ENCODE assay signal across 9 cellular contexts in genomic region chr16:21277927-21278706, GRCh38. TPM values are rescaled to one million over a fixed set of nuclear protein-coding genes. Genes with fewer than 3 reads are reported as not detected.
DNase-seq lines count a peak whose midpoint lies in the region; ATAC-seq and FAIRE-seq lines count a peak whose summit lies in the region.
"Had no signal": no experiment of that assay in that cellular context is flagged by ENCODE, and none has a peak within 500 bp of the region (broad histone marks: within the 10 kb centered on the region; RNA-seq: fewer than 3 reads in every experiment).

Gene CRYM, minus strand, starts transcription at chr16:21278290. Its CDS starts 39 bp downstream, at chr16:21278251.

- H3K4me3 Mint-ChIP-seq in activated T-cell treated with anti-CD3 and anti-CD28 coated beads, Interleukin-2, amount 50 U/mL, for 24 hours, result peak within 1 kb of the TSS; percentile 14

- in situ Hi-C loops in HAP-1 (cut with MboI; ENCODE audit: low sequenced_read_pairs), result loop anchor here (5.0 kb wide), 1 partner anchor 91 kb away; no protein-coding TSS in a partner anchor

- H3K4me3 ChIP-seq in HAP-1, result peak within 1 kb of the TSS; percentile 43

- no peaks in the 10 kb centered on the region for H3K36me3 Mint-ChIP-seq in activated T-cell treated with anti-CD3 and anti-CD28 coated beads, Interleukin-2, amount 50 U/mL, for 24 hours (ENCODE audit: low read depth)

- H3K27me3 ChIP-seq in HAP-1 (ENCODE audit: low read depth), result no peaks in the 10 kb centered on the region

- H3K4me1 Mint-ChIP-seq in activated T-cell treated with anti-CD3 and anti-CD28 coated beads, Interleukin-2, amount 50 U/mL, for 24 hours (ENCODE audit: low read depth), result no peaks in the 10 kb centered on the region

- no peak for FAIRE-seq in frontal cortex (lab: Jason Lieb, UNC)
- FAIRE-seq: TTC549 had no signal

- H3K27ac Mint-ChIP-seq in activated T-cell treated with anti-CD3 and anti-CD28 coated beads, Interleukin-2, amount 50 U/mL, for 24 hours, result no peak within 1 kb of the TSS

- H3K27me3 Mint-ChIP-seq in activated T-cell treated with anti-CD3 and anti-CD28 coated beads, Interleukin-2, amount 50 U/mL, for 24 hours, result peaks cover 83% of the 10 kb centered on the region

- no peaks in the 10 kb centered on the region for H3K9me3 Mint-ChIP-seq in activated T-cell treated with anti-CD3 and anti-CD28 coated beads, Interleukin-2, amount 50 U/mL, for 24 hours

- ATAC-seq in HG02938 (IDR thresholded peaks at IDR 0.05; ENCODE audit: unreplicated experiment), result no peak

- DNase-seq in DMS 273 treated with DMSO at 0.1 percent for 48 hours (lab: John Stamatoyannopoulos, UW) (peak; percentile 17), HAP-1 (ENCODE audit: low spot score in 2 of 2) (peak; percentile 55 to 85), NCI-H345 treated with DMSO at 0.1 percent for 48 hours (lab: John Stamatoyannopoulos, UW; ENCODE audit: unreplicated experiment) (peak; percentile 58), frontal cortex (ENCODE audit: low spot score in 2 of 2) (peak in 1 of 2 donors; percentile 61), occipital lobe (lab: John Stamatoyannopoulos, UW) (no peak), SIG-M5 (lab: John Stamatoyannopoulos, UW) (no peak)
- DNase-seq in activated T-cell treated with anti-CD3 and anti-CD28 coated beads, Interleukin-2, amount 50 U/mL, for 24 hours, result peak; percentile 70

- H3K36me3 ChIP-seq in HAP-1 (replicated peaks), result no peaks in the 10 kb centered on the region

- peaks cover 3% of the 10 kb centered on the region; the same call in 1 of the 2 replicates for H3K4me1 ChIP-seq in HAP-1

- H3K9me3 ChIP-seq in HAP-1, result no peaks in the 10 kb centered on the region

RNA-seq across cellular contexts. Expression of gene CRYM, which starts in this region (rescaled TPM):
- 87.2 TPM for total RNA-seq in frontal cortex
- 66.6 TPM for total RNA-seq in occipital lobe

Comparison
In these comparisons a context has a peak if more than half of its experiments do, and no peak if none do; other contexts are left out.
1. DNase-seq: peak in DMS 273 treated with DMSO at 0.1 percent for 48 hours (single experiment), HAP-1 (2 of 2), NCI-H345 treated with DMSO at 0.1 percent for 48 hours (single experiment) and activated T-cell treated with anti-CD3 and anti-CD28 coated beads, Interleukin-2, amount 50 U/mL, for 24 hours (single experiment); none in occipital lobe (single experiment) and SIG-M5 (single experiment).